ENCODE assay signal across 8 cellular contexts in genomic region chr11:108009497-108010360, GRCh38. TPM values are rescaled to one million over a fixed set of nuclear protein-coding genes. Genes with fewer than 3 reads are reported as not detected.
DNase-seq lines count a peak whose midpoint lies in the region; ATAC-seq and TF ChIP-seq lines count a peak whose summit lies in the region.

No MANE protein-coding gene starts in this region.

- peaks cover 8% of the 10 kb centered on the region for H3K36me3 Mint-ChIP-seq in activated naive CD4-positive, alpha-beta T cell treated with anti-CD3 and anti-CD28 coated beads, Interleukin-2, amount 10 ng/mL, durations not matched to agents 7 days and 5 days

- TF ChIP-seq POLR2A in prostate gland (IDR thresholded peaks at IDR 0.05): no peak

- H3K27ac ChIP-seq in left ventricle myocardium inferior (replicated peaks): peak overlapping the region; percentile 100
- H3K27ac ChIP-seq in prostate gland: peak overlapping the region; percentile 97 to 98

- no peaks in the 10 kb centered on the region for H3K9me3 Mint-ChIP-seq in activated naive CD4-positive, alpha-beta T cell treated with anti-CD3 and anti-CD28 coated beads, Interleukin-2, amount 10 ng/mL, durations not matched to agents 7 days and 5 days

- ATAC-seq in GM18909 (IDR thresholded peaks at IDR 0.05; ENCODE audit: poor library complexity, unreplicated experiment): peak; percentile 19
- peak; percentile 2 for ATAC-seq in HG03520 (IDR thresholded peaks at IDR 0.05; ENCODE audit: unreplicated experiment)

- 1% methylated on average over 31 of the region's 31 CpGs for WGBS in prostate gland

- peaks cover 18% of the 10 kb centered on the region for H3K4me1 Mint-ChIP-seq in activated naive CD4-positive, alpha-beta T cell treated with anti-CD3 and anti-CD28 coated beads, Interleukin-2, amount 10 ng/mL, durations not matched to agents 7 days and 5 days

- CTCF ChIA-PET in AG04449 (lab: Yijun Ruan, JAX): interaction anchor here (0.8 to 2.5 kb wide), 17 partner anchors 8 to 646 kb away, joined by 3 to 17 read pairs (median 6); no protein-coding TSS in a partner anchor
- CTCF ChIA-PET in activated naive CD4-positive, alpha-beta T cell treated with anti-CD3 and anti-CD28 coated beads, Interleukin-2, amount 10 ng/mL, durations not matched to agents 7 days and 5 days (lab: Charles Lee): interaction anchor here (0.6 to 2.0 kb wide), 5 partner anchors 9 to 111 kb away, joined by 3 to 6 read pairs (median 4); partner anchors contain the start of gene ACAT1

- H3K27ac Mint-ChIP-seq in activated naive CD4-positive, alpha-beta T cell treated with anti-CD3 and anti-CD28 coated beads, Interleukin-2, amount 10 ng/mL, durations not matched to agents 7 days and 5 days: peak overlapping the region; percentile 95

- H3K4me3 Mint-ChIP-seq in activated naive CD4-positive, alpha-beta T cell treated with anti-CD3 and anti-CD28 coated beads, Interleukin-2, amount 10 ng/mL, durations not matched to agents 7 days and 5 days: peak overlapping the region; percentile 95

- intact Hi-C loops in left ventricle myocardium inferior (cut with micrococcal nuclease): no loop called here
- intact Hi-C loops in prostate gland (cut with DNase I): loop anchor here (5.0 to 10.0 kb wide), 2 partner anchors 108 to 645 kb away; no protein-coding TSS in a partner anchor

- H3K36me3 ChIP-seq in left ventricle myocardium inferior (no peaks in the 10 kb centered on the region), prostate gland (no peaks in the 10 kb centered on the region)

- H3K4me3 ChIP-seq in AG04449 (ENCODE audit: low read depth, low read length): peak overlapping the region; percentile 99
- H3K4me3 ChIP-seq in left ventricle myocardium inferior: peak overlapping the region; percentile 99
- H3K4me3 ChIP-seq in prostate gland: peak overlapping the region; percentile 89 to 91

- POLR2A ChIA-PET in AG04449 (lab: Yijun Ruan, JAX): interaction anchor here (0.8 to 1.2 kb wide), 2 partner anchors 11 to 446 kb away, joined by 3 to 6 read pairs; no protein-coding TSS in a partner anchor

- no peaks in the 10 kb centered on the region for H3K9me3 ChIP-seq in left ventricle myocardium inferior (replicated peaks)
- no peaks in the 10 kb centered on the region for H3K9me3 ChIP-seq in prostate gland

- no peak for TF ChIP-seq CTCF in AG04449 (IDR thresholded peaks at IDR 0.05; ENCODE audit: insufficient read depth, low read length, missing control alignments)
- no peak for TF ChIP-seq CTCF in left ventricle myocardium inferior (IDR thresholded peaks at IDR 0.05; ENCODE audit: borderline replicate concordance)
- TF ChIP-seq CTCF in prostate gland (IDR thresholded peaks at IDR 0.05): no peak

- DNase-seq in AG04449 (ENCODE audit: low read depth, low spot score): no peak
- no peak for DNase-seq in activated naive CD4-positive, alpha-beta T cell treated with anti-CD3 and anti-CD28 coated beads, Interleukin-2, amount 10 ng/mL, durations not matched to agents 7 days and 5 days
- DNase-seq in left ventricle myocardium inferior: no peak
- no peak for DNase-seq in prostate gland (ENCODE audit: low spot score)
- no peak for DNase-seq in A172 (ENCODE audit: low spot score)
- no peak for DNase-seq in AG08395 (ENCODE audit: low spot score)

- no peaks in the 10 kb centered on the region for H3K27me3 Mint-ChIP-seq in activated naive CD4-positive, alpha-beta T cell treated with anti-CD3 and anti-CD28 coated beads, Interleukin-2, amount 10 ng/mL, durations not matched to agents 7 days and 5 days

- H3K27me3 ChIP-seq in left ventricle myocardium inferior (ENCODE audit: low read depth) (no peaks in the 10 kb centered on the region), prostate gland (replicated peaks; ENCODE audit: insufficient read depth) (no peaks in the 10 kb centered on the region)

- H3K4me1 ChIP-seq in left ventricle myocardium inferior (peaks cover 65% of the 10 kb centered on the region), prostate gland (replicated peaks) (no peaks in the 10 kb centered on the region)

RNA-seq across cellular contexts. Expression of gene CUL5, which starts 1.0 kb away (rescaled TPM):
- 42.5 TPM for total RNA-seq in left ventricle myocardium inferior
- 10 to 100 TPM; 28.1 to 46.4 TPM for total RNA-seq in prostate gland
- total RNA-seq in A172 (2014; rRNA removed; shearing (Covaris generic)): 16.3 and 34.3 TPM in 2 replicates
